Comparison of ENCODE assay signal across 1 cellular context in genomic region chr2:3421541-3421940, GRCh38.
TF ChIP-seq lines count a peak whose summit lies in the region.

No MANE protein-coding gene starts in this region.

TF ChIP-seq in HepG2, 621 proteins besides CTCF, POLR2A, EP300 and RAD21:
- TF ChIP-seq SP1 (IDR thresholded peaks at IDR 0.05) (no peak), SP1 (CRISPR knock-in tag; IDR thresholded peaks at IDR 0.05) (no peak), ZNF501 (CRISPR knock-in tag; IDR thresholded peaks at IDR 0.05) (no peak), ZIK1 (CRISPR knock-in tag; IDR thresholded peaks at IDR 0.05; ENCODE audit: borderline replicate concordance, low read depth) (no peak), TRIM24 (CRISPR knock-in tag; IDR thresholded peaks at IDR 0.05) (no peak), TCF7L2 (IDR thresholded peaks at IDR 0.05; ENCODE audit: low read depth, low read length) (no peak), MTA1 (CRISPR knock-in tag; IDR thresholded peaks at IDR 0.05; ENCODE audit: borderline replicate concordance) (0 out of 2 replicates have a peak, but pooled peaks have one; percentile 15)
